Comparison of ENCODE assay signal across 1 cellular context in genomic region chr4:78032446-78032845, GRCh38.
TF ChIP-seq lines count a peak whose summit lies in the region.

No MANE protein-coding gene starts in this region.

TF ChIP-seq in GM23338, 12 proteins besides CTCF, POLR2A, EP300 and RAD21 (continued from another document):
- TF ChIP-seq ZNF462 (CRISPR knock-in tag; IDR thresholded peaks at IDR 0.05) (no peak), EZH2phosphoT487 (IDR thresholded peaks at IDR 0.05; ENCODE audit: unreplicated experiment) (no peak), POLR2AphosphoS5 (IDR thresholded peaks at IDR 0.05; ENCODE audit: low read depth) (no peak), NANOG (IDR thresholded peaks at IDR 0.05; ENCODE audit: borderline replicate concordance) (no peak)
